22 cellular contexts compared by ENCODE assay signal in the genomic region with DNA sequence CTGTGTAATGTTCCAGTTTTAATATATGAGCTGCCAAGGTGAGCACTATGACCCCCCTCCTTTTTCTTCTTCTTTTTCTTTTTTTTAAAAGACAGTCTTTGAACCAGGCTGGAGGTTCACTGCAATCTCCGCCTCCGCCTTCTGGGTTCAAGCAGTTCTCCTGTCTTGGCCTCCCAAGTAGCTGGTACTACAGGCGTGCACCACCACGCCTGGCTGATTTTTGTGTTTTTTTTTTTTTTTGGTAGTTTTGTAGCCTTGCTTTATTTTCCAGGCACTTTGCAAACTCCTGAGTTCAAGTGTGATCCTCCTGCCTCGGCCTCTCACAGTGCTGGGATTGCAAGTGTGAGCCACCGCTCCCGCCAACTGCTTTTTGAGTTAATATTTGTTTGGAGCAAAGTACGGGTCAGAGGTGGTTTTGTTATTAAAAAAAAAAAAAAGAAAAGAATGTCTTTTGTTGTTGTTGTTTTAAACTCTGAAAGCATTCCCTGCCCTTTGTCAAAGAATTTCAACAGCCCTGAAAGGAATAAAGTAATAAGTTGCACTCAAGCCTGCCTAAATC.
"Had no signal": no experiment of that assay in that cellular context is flagged by ENCODE, and none has a peak within 500 bp of the region (broad histone marks: within the 10 kb centered on the region; RNA-seq: fewer than 3 reads in every experiment).

No MANE protein-coding gene starts in this region.

- H3K4me3 Mint-ChIP-seq: activated T-helper 1 cell treated with anti-CD3 and anti-CD28 coated beads, Interleukin-12 subunit alpha, Interleukin-12 subunit beta, Interleukin-2, Interleukin-4 antibody, amounts not matched to agents 30 ng/mL and 10 ng/mL and 1 ng/mL, durations not matched to agents 14 hours and 24 hours and 36 hours; brain; endodermal cell; nephron progenitor cell had no signal

- H3K9me3 ChIP-seq: right atrium auricular region, thyroid gland had no signal

- H3K9me3 Mint-ChIP-seq: activated T-helper 1 cell treated with anti-CD3 and anti-CD28 coated beads, Interleukin-12 subunit alpha, Interleukin-12 subunit beta, Interleukin-2, Interleukin-4 antibody, amounts not matched to agents 30 ng/mL and 10 ng/mL and 1 ng/mL, durations not matched to agents 14 hours and 24 hours and 36 hours had no signal

- ATAC-seq: foreskin keratinocyte, left cardiac atrium had no signal

- H3K27ac ChIP-seq: foreskin keratinocyte, right atrium auricular region, thyroid gland, VCaP had no signal

- DNase-seq: activated CD4-positive, alpha-beta T cell treated with anti-CD3 and anti-CD28 coated beads, Interleukin-2, amount 50 U/mL, for 4 hours; activated gamma-delta T cell treated with Interleukin-2 at 50 U/mL for 16 hours; activated T-cell treated with anti-CD3 and anti-CD28 coated beads for 4 hours; anterior cingulate cortex; caudate nucleus; endodermal cell; foreskin keratinocyte; glutamatergic neuron; hippocampal formation; left cardiac atrium; nephron progenitor cell; nucleus accumbens; posterior cingulate gyrus; stimulated activated CD4-positive, alpha-beta T cell treated with anti-CD3 and anti-CD28 coated beads, Interleukin-4, amount 100 ng/mL, for 1 hour; T-helper 2 cell; thyroid gland had no signal

- H3K4me3 ChIP-seq: lung, right atrium auricular region, skin epidermis, thyroid gland had no signal

- H3K36me3 ChIP-seq: right atrium auricular region, thyroid gland had no signal

- H3K27ac Mint-ChIP-seq: brain, nephron progenitor cell had no signal
